In genomic region chr1:8878448-8879347, GRCh38 we compare ENCODE assay signal across 8 cellular contexts. TPM values are rescaled to one million over a fixed set of nuclear protein-coding genes. Genes with fewer than 3 reads are reported as not detected.
DNase-seq lines count a peak whose midpoint lies in the region; ATAC-seq and TF ChIP-seq lines count a peak whose summit lies in the region.

Gene ENO1 (minus strand): TSS chr1:8878686. CDS start chr1:8874908, 3,778 bp downstream.

- peaks cover 26% of the 10 kb centered on the region for H3K36me3 Mint-ChIP-seq in nephron progenitor cell (ENCODE audit: low read depth)
- H3K36me3 Mint-ChIP-seq in stimulated activated naive CD8-positive, alpha-beta T cell treated with anti-CD3 and anti-CD28 coated beads, Interleukin-15, Interleukin-2, amounts not matched to agents 100 ng/mL and 50 ng/mL, for 24 hours (ENCODE audit: low read depth) = peaks cover 53% of the 10 kb centered on the region

- H3K4me3 Mint-ChIP-seq in nephron progenitor cell = peak within 1 kb of the TSS; percentile 94
- peak within 1 kb of the TSS; percentile 98 for H3K4me3 Mint-ChIP-seq in stimulated activated naive CD8-positive, alpha-beta T cell treated with anti-CD3 and anti-CD28 coated beads, Interleukin-15, Interleukin-2, amounts not matched to agents 100 ng/mL and 50 ng/mL, for 24 hours

- H3K27me3 Mint-ChIP-seq in nephron progenitor cell (ENCODE audit: low read depth, poor library complexity) = no peaks in the 10 kb centered on the region
- H3K27me3 Mint-ChIP-seq in stimulated activated naive CD8-positive, alpha-beta T cell treated with anti-CD3 and anti-CD28 coated beads, Interleukin-15, Interleukin-2, amounts not matched to agents 100 ng/mL and 50 ng/mL, for 24 hours = no peaks in the 10 kb centered on the region

- no peaks in the 10 kb centered on the region for H3K27me3 ChIP-seq in RWPE2 (ENCODE audit: insufficient read depth, poor library complexity, severe bottlenecking)

- peak; percentile 57 for ATAC-seq in RWPE2 (ENCODE audit: low read depth)

- H3K27ac Mint-ChIP-seq in nephron progenitor cell = peak within 1 kb of the TSS; percentile 90
- peak within 1 kb of the TSS; percentile 100 for H3K27ac Mint-ChIP-seq in stimulated activated naive CD8-positive, alpha-beta T cell treated with anti-CD3 and anti-CD28 coated beads, Interleukin-15, Interleukin-2, amounts not matched to agents 100 ng/mL and 50 ng/mL, for 24 hours

- H3K4me1 Mint-ChIP-seq in nephron progenitor cell = peaks cover 60% of the 10 kb centered on the region
- peaks cover 46% of the 10 kb centered on the region for H3K4me1 Mint-ChIP-seq in stimulated activated naive CD8-positive, alpha-beta T cell treated with anti-CD3 and anti-CD28 coated beads, Interleukin-15, Interleukin-2, amounts not matched to agents 100 ng/mL and 50 ng/mL, for 24 hours (ENCODE audit: low read depth)

- H3K9me3 ChIP-seq in RWPE2 (ENCODE audit: severe bottlenecking) = no peaks in the 10 kb centered on the region

- no peaks in the 10 kb centered on the region for H3K9me3 Mint-ChIP-seq in nephron progenitor cell
- H3K9me3 Mint-ChIP-seq in stimulated activated naive CD8-positive, alpha-beta T cell treated with anti-CD3 and anti-CD28 coated beads, Interleukin-15, Interleukin-2, amounts not matched to agents 100 ng/mL and 50 ng/mL, for 24 hours = no peaks in the 10 kb centered on the region

- peaks cover 31% of the 10 kb centered on the region for H3K4me1 ChIP-seq in RWPE2 (ENCODE audit: insufficient read depth, poor library complexity, severe bottlenecking)

- H3K4me3 ChIP-seq in LNCaP clone FGC (ENCODE audit: low read depth, low read length) = peak within 1 kb of the TSS; percentile 95
- H3K4me3 ChIP-seq in RWPE2 (ENCODE audit: severe bottlenecking) = peak within 1 kb of the TSS; percentile 81
- peak within 1 kb of the TSS; percentile 88 for H3K4me3 ChIP-seq in fibroblast of pulmonary artery (replicated peaks; ENCODE audit: low read depth, low read length)

- DNase-seq in ELR (ENCODE audit: low read depth) (peak; percentile 95), H4 (ENCODE audit: low spot score) (peak; percentile 95), LNCaP clone FGC (ENCODE audit: low read depth) (peak; percentile 89), RWPE2 (ENCODE audit: low spot score) (peak; percentile 93), fibroblast of pulmonary artery (ENCODE audit: low read depth) (peak; percentile 98), nephron progenitor cell (peak; percentile 99)
- peak; percentile 99 for DNase-seq in activated effector memory CD4-positive, alpha-beta T cell treated with Interleukin-2 at 50 U/mL for 16 hours

- peaks cover 44% of the 10 kb centered on the region for H3K36me3 ChIP-seq in RWPE2 (ENCODE audit: low read depth)

- H3K27ac ChIP-seq in RWPE2 (ENCODE audit: poor library complexity, severe bottlenecking) = peak within 1 kb of the TSS; percentile 97

- TF ChIP-seq CTCF in LNCaP clone FGC (IDR thresholded peaks at IDR 0.05; ENCODE audit: control insufficient read depth, extremely low read depth, insufficient read depth) (no peak), RWPE2 (IDR thresholded peaks at IDR 0.05; ENCODE audit: poor library complexity, severe bottlenecking) (no peak), fibroblast of pulmonary artery (IDR thresholded peaks at IDR 0.05; ENCODE audit: low read length, missing control alignments) (no peak), nephron progenitor cell (IDR thresholded peaks at IDR 0.05) (no peak)

RNA-seq across cellular contexts. Expression of gene ENO1, which starts in this region (rescaled TPM):
- total RNA-seq in H4 (2014; rRNA removed; shearing (Covaris generic)) = 2,952 and 3,019 TPM in 2 replicates

Comparison
In these comparisons a context has a peak if more than half of its experiments do, and no peak if none do; other contexts are left out.
1. Peak in every context shown above with its lines: DNase-seq, ATAC-seq, H3K4me3 ChIP-seq and H3K27ac ChIP-seq.